ENCODE assay signal across 10 cellular contexts in genomic region chr1:8420318-8420717, GRCh38.
DNase-seq lines count a peak whose midpoint lies in the region; ATAC-seq and TF ChIP-seq lines count a peak whose summit lies in the region.
"Had no signal": no experiment of that assay in that cellular context is flagged by ENCODE, and none has a peak within 500 bp of the region (broad histone marks: within the 10 kb centered on the region; RNA-seq: fewer than 3 reads in every experiment).

No MANE protein-coding gene starts in this region.

- H3K9me3 ChIP-seq in heart right ventricle (no peaks in the 10 kb centered on the region), endocrine pancreas (ENCODE audit: control insufficient read depth, low read length) (no peaks in the 10 kb centered on the region), neural cell (ENCODE audit: low read length) (no peaks in the 10 kb centered on the region), vagina (no peaks in the 10 kb centered on the region)
- H3K9me3 ChIP-seq: SJSA1 had no signal

- ATAC-seq in heart right ventricle, result no peak
- ATAC-seq in left cardiac atrium, result no peak
- no peak for ATAC-seq in GM19324 (IDR thresholded peaks at IDR 0.05; ENCODE audit: low FRiP score, unreplicated experiment)
- no peak for ATAC-seq in GM18519 (IDR thresholded peaks at IDR 0.05; ENCODE audit: low FRiP score, unreplicated experiment)
- ATAC-seq in HG03460 (IDR thresholded peaks at IDR 0.05; ENCODE audit: unreplicated experiment), result no peak

- intact Hi-C loops in heart right ventricle (cut with DNase I), result loop anchor here in 7 of 10 donors (5.0 to 10.0 kb wide), 6 partner anchors 48 to 284 kb away; no protein-coding TSS in a partner anchor
- intact Hi-C loops in left cardiac atrium (cut with DNase I), result loop anchor here (5.0 to 10.0 kb wide), 3 partner anchors 48 to 104 kb away; no protein-coding TSS in a partner anchor
- intact Hi-C loops in vagina (cut with DNase I), result no loop called here

- H3K4me1 ChIP-seq in heart right ventricle, result peaks cover 16 to 86% (median 77%) of the 10 kb centered on the region in 9 donors
- peaks cover 17% of the 10 kb centered on the region for H3K4me1 ChIP-seq in endocrine pancreas (ENCODE audit: control insufficient read depth, insufficient read depth, low read length)
- H3K4me1 ChIP-seq in vagina, result peaks cover 71% of the 10 kb centered on the region

- no peak for TF ChIP-seq EP300 in neural cell (conservative IDR thresholded peaks at IDR 0.05; ENCODE audit: poor library complexity, severe bottlenecking)

- H3K9ac ChIP-seq in endocrine pancreas (ENCODE audit: control insufficient read depth, insufficient read depth, low read length) (no peak overlapping the region), neural cell (ENCODE audit: low read length) (no peak overlapping the region)

- H3K4me3 ChIP-seq in heart right ventricle, result peak overlapping the region; percentile 16 to 88 (median 83)
- H3K4me3 ChIP-seq in endocrine pancreas (ENCODE audit: control insufficient read depth, insufficient read depth, low read length), result peak overlapping the region; percentile 86
- H3K4me3 ChIP-seq in neural cell (ENCODE audit: low read length), result peak overlapping the region; percentile 19
- H3K4me3 ChIP-seq in vagina, result peak overlapping the region; percentile 71 to 83
- H3K4me3 ChIP-seq: SJSA1 had no signal

- TF ChIP-seq POLR2A in vagina (IDR thresholded peaks at IDR 0.05), result no peak

- TF ChIP-seq CTCF in heart right ventricle (IDR thresholded peaks at IDR 0.05) (no peak), neural cell (IDR thresholded peaks at IDR 0.05; ENCODE audit: poor library complexity, severe bottlenecking) (no peak), vagina (IDR thresholded peaks at IDR 0.05) (no peak)

- DNase-seq in heart right ventricle (no peak), left cardiac atrium (no peak), vagina (ENCODE audit: extremely low spot score in 2 of 2) (no peak)
- DNase-seq: activated CD4-positive, alpha-beta T cell treated with anti-CD3 and anti-CD28 coated beads, Interleukin-2, amount 50 U/mL, for 48 hours had no signal

- H3F3A ChIP-seq in neural cell (ENCODE audit: insufficient read depth, low read length, poor library complexity, severe bottlenecking), result peaks cover 4% of the 10 kb centered on the region

- H4K20me1 ChIP-seq in neural cell (ENCODE audit: insufficient read depth), result peaks cover 29% of the 10 kb centered on the region

- peaks cover 0 to 64% (median 0%) of the 10 kb centered on the region in 9 donors for H3K36me3 ChIP-seq in heart right ventricle
- no peaks in the 10 kb centered on the region for H3K36me3 ChIP-seq in endocrine pancreas (ENCODE audit: control insufficient read depth, insufficient read depth, low read length)
- H3K36me3 ChIP-seq in neural cell (ENCODE audit: insufficient read depth, low read length), result peaks cover 5% of the 10 kb centered on the region
- H3K36me3 ChIP-seq in vagina, result peaks cover 4 to 7% of the 10 kb centered on the region in 2 donors

- H3K27me3 ChIP-seq in heart right ventricle, result no peaks in the 10 kb centered on the region
- no peaks in the 10 kb centered on the region for H3K27me3 ChIP-seq in endocrine pancreas (ENCODE audit: control insufficient read depth, insufficient read depth, low read length)
- no peaks in the 10 kb centered on the region for H3K27me3 ChIP-seq in neural cell (ENCODE audit: insufficient read depth, low read depth, low read length)
- H3K27me3 ChIP-seq in vagina, result no peaks in the 10 kb centered on the region
- H3K27me3 ChIP-seq: SJSA1 had no signal

- peaks cover 30% of the 10 kb centered on the region for H3K79me2 ChIP-seq in neural cell (replicated peaks; ENCODE audit: insufficient read depth, low read length)

- TF ChIP-seq RAD21 in neural cell (conservative IDR thresholded peaks at IDR 0.05), result no peak

- H3K27ac ChIP-seq in heart right ventricle (peak overlapping the region; percentile 95 to 99 (median 98)), neural cell (ENCODE audit: low read length) (no peak overlapping the region), vagina (peak overlapping the region; percentile 99)
- H3K27ac ChIP-seq: SJSA1 had no signal

- H3K9me2 ChIP-seq in neural cell (ENCODE audit: insufficient read depth, low read length), result no peaks in the 10 kb centered on the region

- H3K4me2 ChIP-seq in neural cell (ENCODE audit: low read length), result no peak overlapping the region

- no peak overlapping the region for H2AFZ ChIP-seq in neural cell (ENCODE audit: low read depth, low read length)

TF ChIP-seq in neural cell, 6 proteins besides CTCF, POLR2A, EP300 and RAD21:
- no peak for TF ChIP-seq EZH2 (IDR thresholded peaks at IDR 0.05; ENCODE audit: borderline replicate concordance, insufficient read depth, low read length, poor library complexity, severe bottlenecking)
- no peak for TF ChIP-seq TAF1 (IDR thresholded peaks at IDR 0.05; ENCODE audit: low read depth)
- no peak for TF ChIP-seq REST (IDR thresholded peaks at IDR 0.05; ENCODE audit: borderline replicate concordance)
- TF ChIP-seq SMC3 (conservative IDR thresholded peaks at IDR 0.05; ENCODE audit: poor library complexity), result no peak
- no peak for TF ChIP-seq POLR2AphosphoS5 (IDR thresholded peaks at IDR 0.05)
- no peak for TF ChIP-seq MXI1 (conservative IDR thresholded peaks at IDR 0.05; ENCODE audit: poor library complexity, severe bottlenecking)

Comparison
In these comparisons a context has a peak if more than half of its experiments do, and no peak if none do; other contexts are left out.
1. H3K4me3 ChIP-seq: peak in every context shown above with its lines; median percentile 86 in endocrine pancreas; 83 in heart right ventricle; 77 in vagina; 19 in neural cell.